Comparison of ENCODE assay signal across 27 cellular contexts in the genomic region with DNA sequence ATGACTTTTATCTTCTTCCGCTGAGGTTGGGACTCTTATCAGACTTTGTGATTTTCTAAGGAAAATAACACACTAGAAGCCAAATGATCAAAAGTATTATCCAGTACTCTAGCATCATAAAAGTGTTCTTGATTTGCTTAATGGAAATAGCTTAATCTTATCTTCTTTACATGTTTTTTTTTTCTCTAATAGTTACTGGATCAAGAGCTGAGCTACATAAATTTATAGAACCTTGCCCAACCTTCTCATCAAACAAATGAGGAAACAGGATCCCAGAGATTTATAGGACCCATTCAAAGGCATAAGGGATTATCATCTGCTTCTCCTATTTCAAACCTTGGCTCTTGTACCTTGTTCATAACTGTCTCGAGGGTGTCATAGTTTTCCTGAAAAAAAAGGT.
"Had no signal": no experiment of that assay in that cellular context is flagged by ENCODE, and none has a peak within 500 bp of the region (broad histone marks: within the 10 kb centered on the region; RNA-seq: fewer than 3 reads in every experiment).

No MANE protein-coding gene starts in this region.

- H3K36me3 Mint-ChIP-seq: stimulated activated effector memory CD8-positive, alpha-beta T cell treated with anti-CD3 and anti-CD28 coated beads, Interleukin-12 subunit alpha, Interleukin-12 subunit beta, amount 100 ng/mL, for 72 hours; stimulated activated memory B cell treated with anti-CD40 and anti-IgM and Interleukin-4, amounts not matched to agents 10 μg/mL and 1 μg/mL and 100 μg/mL, for 72 hours; stimulated activated naive B cell treated with anti-CD40 and anti-IgM and Interleukin-4, amounts not matched to agents 10 μg/mL and 1 μg/mL and 100 μg/mL, for 72 hours; type B pancreatic cell had no signal

- H3K27ac Mint-ChIP-seq: stimulated activated effector memory CD8-positive, alpha-beta T cell treated with anti-CD3 and anti-CD28 coated beads, Interleukin-12 subunit alpha, Interleukin-12 subunit beta, amount 100 ng/mL, for 72 hours; stimulated activated memory B cell treated with anti-CD40 and anti-IgM and Interleukin-4, amounts not matched to agents 10 μg/mL and 1 μg/mL and 100 μg/mL, for 72 hours; stimulated activated naive B cell treated with anti-CD40 and anti-IgM and Interleukin-4, amounts not matched to agents 10 μg/mL and 1 μg/mL and 100 μg/mL, for 72 hours; stimulated activated naive CD8-positive, alpha-beta T cell treated with anti-CD3 and anti-CD28 coated beads, Interleukin-15, amount 100 ng/mL, for 72 hours; stimulated activated naive CD8-positive, alpha-beta T cell treated with anti-CD3 and anti-CD28 coated beads, Interleukin-15, Interleukin-2, amounts not matched to agents 100 ng/mL and 50 ng/mL, for 24 hours; type B pancreatic cell had no signal

- DNase-seq: stimulated activated CD4-positive, alpha-beta T cell treated with anti-CD3 and anti-CD28 coated beads, Interleukin-2, amount 100 ng/mL, for 48 hours; stimulated activated CD4-positive, alpha-beta T cell treated with anti-CD3 and anti-CD28 coated beads, Interleukin-4, amount 100 ng/mL, for 1 hour; stimulated activated CD4-positive, alpha-beta T cell treated with anti-CD3 and anti-CD28 coated beads, Interleukin-4, amount 100 ng/mL, for 24 hours; stimulated activated CD4-positive, alpha-beta T cell treated with anti-CD3 and anti-CD28 coated beads, Interleukin-4, amount 100 ng/mL, for 4 hours; stimulated activated CD8-positive, alpha-beta memory T cell treated with anti-CD3 and anti-CD28 coated beads, Interleukin-4, amount 100 ng/mL, for 48 hours; stimulated activated naive B cell treated with anti-CD40 and anti-IgM and Interleukin-4, amounts not matched to agents 10 μg/mL and 1 μg/mL and 100 μg/mL, for 72 hours; stimulated activated naive CD4-positive, alpha-beta T cell; stimulated activated naive CD4-positive, alpha-beta T cell treated with Interleukin-2 at 50 U/mL for 16 hours; stimulated activated naive CD8-positive, alpha-beta T cell treated with anti-CD3 and anti-CD28 coated beads, Interleukin-15, amount 100 ng/mL, for 72 hours; stimulated activated naive CD8-positive, alpha-beta T cell treated with anti-CD3 and anti-CD28 coated beads, Interleukin-15, Interleukin-2, amounts not matched to agents 100 U/mL and 50 U/mL, for 24 hours; stomach; testis; thyroid gland; tibial artery; transverse colon; trophoblast cell; upper lobe of left lung; upper lobe of right lung; uterus had no signal

- H3K4me3 ChIP-seq: stomach, suprapubic skin, testis, thoracic aorta, thyroid gland, tibial artery, tibial nerve, transverse colon, upper lobe of left lung, upper lobe of right lung, uterus, vagina had no signal

- H3K27me3 Mint-ChIP-seq: stimulated activated memory B cell treated with anti-CD40 and anti-IgM and Interleukin-4, amounts not matched to agents 10 μg/mL and 1 μg/mL and 100 μg/mL, for 72 hours had no signal

- H3K4me1 ChIP-seq: upper lobe of right lung, uterus had no signal

- H3K36me3 ChIP-seq: stomach, suprapubic skin, thoracic aorta, thyroid gland, tibial artery, tibial nerve, transverse colon, upper lobe of left lung, upper lobe of right lung, uterus, vagina had no signal

- H3K27me3 ChIP-seq: testis, thyroid gland, tibial nerve, upper lobe of left lung, uterus, vagina had no signal

- H3K4me3 Mint-ChIP-seq: stimulated activated effector memory CD8-positive, alpha-beta T cell treated with anti-CD3 and anti-CD28 coated beads, Interleukin-12 subunit alpha, Interleukin-12 subunit beta, amount 100 ng/mL, for 72 hours; stimulated activated memory B cell treated with anti-CD40 and anti-IgM and Interleukin-4, amounts not matched to agents 10 μg/mL and 1 μg/mL and 100 μg/mL, for 72 hours; stimulated activated naive B cell treated with anti-CD40 and anti-IgM and Interleukin-4, amounts not matched to agents 10 μg/mL and 1 μg/mL and 100 μg/mL, for 72 hours; stimulated activated naive CD8-positive, alpha-beta T cell treated with anti-CD3 and anti-CD28 coated beads, Interleukin-15, amount 100 ng/mL, for 72 hours; stimulated activated naive CD8-positive, alpha-beta T cell treated with anti-CD3 and anti-CD28 coated beads, Interleukin-15, Interleukin-2, amounts not matched to agents 100 ng/mL and 50 ng/mL, for 24 hours; type B pancreatic cell had no signal

- H3K27ac ChIP-seq: stomach, suprapubic skin, testis, thoracic aorta, thyroid gland, tibial artery, tibial nerve, transverse colon, upper lobe of left lung, upper lobe of right lung, uterus, vagina had no signal

- H3K9me3 Mint-ChIP-seq: stimulated activated effector memory CD8-positive, alpha-beta T cell treated with anti-CD3 and anti-CD28 coated beads, Interleukin-12 subunit alpha, Interleukin-12 subunit beta, amount 100 ng/mL, for 72 hours; stimulated activated memory B cell treated with anti-CD40 and anti-IgM and Interleukin-4, amounts not matched to agents 10 μg/mL and 1 μg/mL and 100 μg/mL, for 72 hours; stimulated activated naive B cell treated with anti-CD40 and anti-IgM and Interleukin-4, amounts not matched to agents 10 μg/mL and 1 μg/mL and 100 μg/mL, for 72 hours; stimulated activated naive CD8-positive, alpha-beta T cell treated with anti-CD3 and anti-CD28 coated beads, Interleukin-15, amount 100 ng/mL, for 72 hours; stimulated activated naive CD8-positive, alpha-beta T cell treated with anti-CD3 and anti-CD28 coated beads, Interleukin-15, Interleukin-2, amounts not matched to agents 100 ng/mL and 50 ng/mL, for 24 hours had no signal

- H3K9me3 ChIP-seq: stomach, suprapubic skin, testis, thoracic aorta, thyroid gland, tibial artery, tibial nerve, transverse colon, upper lobe of left lung, upper lobe of right lung, uterus, vagina had no signal

- ATAC-seq: stimulated activated effector memory CD8-positive, alpha-beta T cell treated with anti-CD3 and anti-CD28 coated beads, Interleukin-12 subunit alpha, Interleukin-12 subunit beta, amount 100 ng/mL, for 72 hours; stimulated activated memory B cell treated with anti-CD40 and anti-IgM and Interleukin-4, amounts not matched to agents 10 μg/mL and 1 μg/mL and 100 μg/mL, for 72 hours; stimulated activated naive B cell treated with anti-CD40 and anti-IgM and Interleukin-4, amounts not matched to agents 10 μg/mL and 1 μg/mL and 100 μg/mL, for 72 hours; stimulated activated naive CD8-positive, alpha-beta T cell treated with anti-CD3 and anti-CD28 coated beads, Interleukin-15, amount 100 ng/mL, for 72 hours; stimulated activated naive CD8-positive, alpha-beta T cell treated with anti-CD3 and anti-CD28 coated beads, Interleukin-15, Interleukin-2, amounts not matched to agents 100 U/mL and 50 U/mL, for 24 hours; upper lobe of right lung had no signal
